ENCODE assay signal across 16 cellular contexts in genomic region chr11:14727215-14727614, GRCh38.
DNase-seq lines count a peak whose midpoint lies in the region; ATAC-seq lines count a peak whose summit lies in the region.
"Had no signal": no experiment of that assay in that cellular context is flagged by ENCODE, and none has a peak within 500 bp of the region (broad histone marks: within the 10 kb centered on the region; RNA-seq: fewer than 3 reads in every experiment).

No MANE protein-coding gene starts in this region.

- peaks cover 5% of the 10 kb centered on the region for H3K36me3 Mint-ChIP-seq in central memory CD8-positive, alpha-beta T cell (ENCODE audit: insufficient read depth)

- peaks cover 66% of the 10 kb centered on the region for H3K4me1 Mint-ChIP-seq in stimulated activated naive CD8-positive, alpha-beta T cell treated with anti-CD3 and anti-CD28 coated beads, Interleukin-15, amount 100 ng/mL, for 72 hours
- H3K4me1 Mint-ChIP-seq in central memory CD8-positive, alpha-beta T cell = peaks cover 56% of the 10 kb centered on the region

- H3K27ac Mint-ChIP-seq in stimulated activated naive CD8-positive, alpha-beta T cell treated with anti-CD3 and anti-CD28 coated beads, Interleukin-15, amount 100 ng/mL, for 72 hours = no peak overlapping the region
- peak overlapping the region; percentile 67 for H3K27ac Mint-ChIP-seq in central memory CD8-positive, alpha-beta T cell (ENCODE audit: low read depth)
- H3K27ac Mint-ChIP-seq: GM23338 had no signal

- no peaks in the 10 kb centered on the region for H3K27me3 Mint-ChIP-seq in stimulated activated naive CD8-positive, alpha-beta T cell treated with anti-CD3 and anti-CD28 coated beads, Interleukin-15, amount 100 ng/mL, for 72 hours
- H3K27me3 Mint-ChIP-seq in central memory CD8-positive, alpha-beta T cell = no peaks in the 10 kb centered on the region
- H3K27me3 Mint-ChIP-seq: CD4-positive, CD25-positive, alpha-beta regulatory T cell had no signal

- H3K9me3 Mint-ChIP-seq in stimulated activated naive CD8-positive, alpha-beta T cell treated with anti-CD3 and anti-CD28 coated beads, Interleukin-15, amount 100 ng/mL, for 72 hours = no peaks in the 10 kb centered on the region
- no peaks in the 10 kb centered on the region for H3K9me3 Mint-ChIP-seq in central memory CD8-positive, alpha-beta T cell
- H3K9me3 Mint-ChIP-seq: GM23338 had no signal

- no peak overlapping the region for H3K4me3 Mint-ChIP-seq in stimulated activated naive CD8-positive, alpha-beta T cell treated with anti-CD3 and anti-CD28 coated beads, Interleukin-15, amount 100 ng/mL, for 72 hours
- H3K4me3 Mint-ChIP-seq in central memory CD8-positive, alpha-beta T cell = no peak overlapping the region

- ATAC-seq in activated CD4-positive, CD25-positive, alpha-beta regulatory T cell treated with anti-CD3 and anti-CD28 coated beads, Interleukin-2, amount 50 U/mL, for 24 hours = peak; percentile 35 to 39
- ATAC-seq in stimulated activated naive CD8-positive, alpha-beta T cell treated with anti-CD3 and anti-CD28 coated beads, Interleukin-15, amount 100 ng/mL, for 72 hours = peak; percentile 56
- no peak for ATAC-seq in stimulated activated naive CD8-positive, alpha-beta T cell treated with anti-CD3 and anti-CD28 coated beads, Interleukin-15, Interleukin-2, amounts not matched to agents 100 U/mL and 50 U/mL, for 24 hours
- ATAC-seq in central memory CD8-positive, alpha-beta T cell (replicated peaks; ENCODE audit: extremely low read depth, poor library complexity, severe bottlenecking) = no peak
- no peak for ATAC-seq in HG02973 (IDR thresholded peaks at IDR 0.05; ENCODE audit: unreplicated experiment)
- ATAC-seq: GM23338 had no signal

- no peak for DNase-seq in activated CD4-positive, CD25-positive, alpha-beta regulatory T cell (lab: John Stamatoyannopoulos, UW)
- no peak for DNase-seq in stimulated activated naive CD8-positive, alpha-beta T cell treated with anti-CD3 and anti-CD28 coated beads, Interleukin-15, amount 100 ng/mL, for 72 hours
- DNase-seq in stimulated activated naive CD8-positive, alpha-beta T cell treated with anti-CD3 and anti-CD28 coated beads, Interleukin-15, Interleukin-2, amounts not matched to agents 100 U/mL and 50 U/mL, for 24 hours = no peak
- no peak for DNase-seq in central memory CD8-positive, alpha-beta T cell (ENCODE audit: low spot score in 2 of 2)
- DNase-seq in NCI-H774 (lab: John Stamatoyannopoulos, UW) = no peak
- DNase-seq: BE2C; C1 segment of cervical spinal cord; Calu3; CD4-positive, CD25-positive, alpha-beta regulatory T cell; DMS79 treated with DMSO at 0.1 percent for 48 hours; GF-D8; HCEC 1CT; IMR-90 had no signal

Comparison
In these comparisons a context has a peak if more than half of its experiments do, and no peak if none do; other contexts are left out.
1. ATAC-seq: peak in activated CD4-positive, CD25-positive, alpha-beta regulatory T cell treated with anti-CD3 and anti-CD28 coated beads, Interleukin-2, amount 50 U/mL, for 24 hours (2 of 2) and stimulated activated naive CD8-positive, alpha-beta T cell treated with anti-CD3 and anti-CD28 coated beads, Interleukin-15, amount 100 ng/mL, for 72 hours (single experiment); none in stimulated activated naive CD8-positive, alpha-beta T cell treated with anti-CD3 and anti-CD28 coated beads, Interleukin-15, Interleukin-2, amounts not matched to agents 100 U/mL and 50 U/mL, for 24 hours (single experiment), central memory CD8-positive, alpha-beta T cell (single experiment) and HG02973 (single experiment).